In the genomic region with DNA sequence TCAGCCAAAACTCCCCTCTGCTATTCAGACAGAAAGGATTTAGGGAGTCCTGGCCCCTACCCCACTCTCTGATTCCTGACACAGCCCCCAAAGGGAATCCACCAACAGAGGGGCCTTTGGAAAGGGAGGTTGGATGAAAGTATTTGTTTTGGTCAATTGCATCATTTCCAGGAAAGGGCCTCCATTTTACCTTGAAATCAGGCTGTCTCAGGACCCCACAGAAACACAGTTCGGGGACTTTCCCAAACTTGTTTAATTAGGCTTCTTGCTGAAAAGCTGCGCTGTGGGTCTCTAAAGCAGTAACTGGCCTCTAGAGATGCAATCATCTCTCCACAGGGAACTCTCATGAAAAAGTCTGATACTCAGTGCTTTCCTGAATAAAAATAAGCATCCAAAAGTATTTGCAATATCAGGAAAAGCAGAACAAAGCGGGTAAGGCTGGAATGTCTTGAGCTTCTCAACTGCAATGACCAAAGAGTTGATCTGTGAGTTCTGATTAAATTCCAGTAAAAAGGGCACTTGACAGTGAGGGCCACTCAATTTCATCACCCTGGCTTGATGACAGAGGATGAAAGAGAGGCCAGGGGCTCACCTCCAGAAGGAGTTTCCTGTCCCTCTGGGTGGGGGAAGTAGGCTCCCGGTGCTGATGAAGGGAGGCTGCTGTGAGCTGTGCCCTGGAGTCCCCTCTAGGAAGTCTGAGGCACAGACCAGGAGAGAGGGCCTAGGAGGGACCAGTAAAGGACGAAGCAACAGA, we compare ENCODE assay signal across 24 cellular contexts. TPM values are rescaled to one million over a fixed set of nuclear protein-coding genes. Genes with fewer than 3 reads are reported as not detected.
"Had no signal": no experiment of that assay in that cellular context is flagged by ENCODE, and none has a peak within 500 bp of the region (broad histone marks: within the 10 kb centered on the region; RNA-seq: fewer than 3 reads in every experiment).

No MANE protein-coding gene starts in this region.

- H3K36me3 ChIP-seq: cardiac muscle cell, heart left ventricle, tibial artery had no signal

- H3K9me3 ChIP-seq: body of pancreas, heart left ventricle, mucosa of descending colon, tibial artery had no signal

- H3K4me1 Mint-ChIP-seq: activated naive CD4-positive, alpha-beta T cell treated with anti-CD3 and anti-CD28 coated beads, Interleukin-2, amount 10 ng/mL, durations not matched to agents 7 days and 5 days; memory B cell; neural crest cell; stimulated activated naive B cell treated with anti-CD40 and anti-IgM and Interleukin-4, amounts not matched to agents 10 μg/mL and 1 μg/mL and 100 μg/mL, for 72 hours had no signal

- DNase-seq: activated CD4-positive, alpha-beta T cell treated with anti-CD3 and anti-CD28 coated beads for 1 hour; activated CD4-positive, alpha-beta T cell treated with anti-CD3 and anti-CD28 coated beads, Interleukin-2, amount 50 U/mL, for 4 hours; activated effector memory CD4-positive, alpha-beta T cell treated with anti-CD3 and anti-CD28 coated beads, Interleukin-2, amount 50 U/mL, for 16 hours; activated naive CD4-positive, alpha-beta T cell treated with anti-CD3 and anti-CD28 coated beads, Interleukin-2, amount 10 ng/mL, durations not matched to agents 7 days and 5 days; anterior cingulate cortex; body of pancreas; cortex of kidney; heart left ventricle; islet precursor cell; left cardiac atrium; mucosa of descending colon; small intestine; stimulated activated CD4-positive, alpha-beta T cell treated with anti-CD3 and anti-CD28 coated beads, Interleukin-2, amount 100 ng/mL, for 24 hours; stimulated activated naive B cell treated with anti-CD40 and anti-IgM and Interleukin-4, amounts not matched to agents 10 μg/mL and 1 μg/mL and 100 μg/mL, for 72 hours; substantia nigra; T-helper 1 cell; tibial artery had no signal

- H3K27ac ChIP-seq: body of pancreas, cardiac muscle cell, heart left ventricle, tibial artery had no signal

- H3K27me3 ChIP-seq: body of pancreas, heart left ventricle, tibial artery had no signal

- H3K27ac Mint-ChIP-seq: activated naive CD4-positive, alpha-beta T cell treated with anti-CD3 and anti-CD28 coated beads, Interleukin-2, amount 10 ng/mL, durations not matched to agents 7 days and 5 days; memory B cell; stimulated activated naive B cell treated with anti-CD40 and anti-IgM and Interleukin-4, amounts not matched to agents 10 μg/mL and 1 μg/mL and 100 μg/mL, for 72 hours had no signal

- H3K36me3 Mint-ChIP-seq: activated naive CD4-positive, alpha-beta T cell treated with anti-CD3 and anti-CD28 coated beads, Interleukin-2, amount 10 ng/mL, durations not matched to agents 7 days and 5 days; stimulated activated naive B cell treated with anti-CD40 and anti-IgM and Interleukin-4, amounts not matched to agents 10 μg/mL and 1 μg/mL and 100 μg/mL, for 72 hours had no signal

- H3K4me3 Mint-ChIP-seq: activated naive CD4-positive, alpha-beta T cell treated with anti-CD3 and anti-CD28 coated beads, Interleukin-2, amount 10 ng/mL, durations not matched to agents 7 days and 5 days; memory B cell; neural crest cell; stimulated activated naive B cell treated with anti-CD40 and anti-IgM and Interleukin-4, amounts not matched to agents 10 μg/mL and 1 μg/mL and 100 μg/mL, for 72 hours had no signal

- H3K9me3 Mint-ChIP-seq: activated naive CD4-positive, alpha-beta T cell treated with anti-CD3 and anti-CD28 coated beads, Interleukin-2, amount 10 ng/mL, durations not matched to agents 7 days and 5 days; neural crest cell had no signal

- ATAC-seq: body of pancreas; heart left ventricle; left cardiac atrium; mucosa of descending colon; sciatic nerve; stimulated activated naive B cell treated with anti-CD40 and anti-IgM and Interleukin-4, amounts not matched to agents 10 μg/mL and 1 μg/mL and 100 μg/mL, for 72 hours had no signal

- H3K4me3 ChIP-seq: body of pancreas, cardiac muscle cell, heart left ventricle, mucosa of descending colon, tibial artery had no signal

- H3K4me1 ChIP-seq: body of pancreas, heart left ventricle, tibial artery had no signal

RNA-seq across cellular contexts. Expression of a gene that starts 56.5 kb away (rescaled TPM):
- total RNA-seq: fibroblast of villous mesenchyme, osteoblast, renal cortical epithelial cell had no signal
